ENCODE assay signal across 24 cellular contexts in genomic region chr13:25729201-25729600, GRCh38.
A peak's percentile ranks its signal among the peaks of the same experiment; 100 is the strongest.
DNase-seq lines count a peak whose midpoint lies in the region; ATAC-seq, FAIRE-seq and TF ChIP-seq lines count a peak whose summit lies in the region.
"Had no signal": no experiment of that assay in that cellular context is flagged by ENCODE, and none has a peak within 500 bp of the region (broad histone marks: within the 10 kb centered on the region; RNA-seq: fewer than 3 reads in every experiment).

No MANE protein-coding gene starts in this region.

- CTCF ChIA-PET in PC-3 (lab: Charles Lee): no interaction called here

- no peaks in the 10 kb centered on the region for H3K79me2 ChIP-seq in KMS-11 (ENCODE audit: insufficient read depth, low read depth)
- no peaks in the 10 kb centered on the region for H3K79me2 ChIP-seq in PC-3 (ENCODE audit: low read length)
- H3K79me2 ChIP-seq in trophoblast cell (ENCODE audit: control insufficient read depth, insufficient read depth, low read length, poor library complexity): no peaks in the 10 kb centered on the region

- H4K20me1 ChIP-seq in KMS-11 (ENCODE audit: insufficient read depth) (no peaks in the 10 kb centered on the region), PC-3 (ENCODE audit: low read length) (no peaks in the 10 kb centered on the region)
- H4K20me1 ChIP-seq: BLaER1 had no signal

- H3K4me1 ChIP-seq in KMS-11 (ENCODE audit: low read depth, poor library complexity, severe bottlenecking): peaks cover 45% of the 10 kb centered on the region
- H3K4me1 ChIP-seq in PC-3 (ENCODE audit: insufficient read depth, low read length): peaks cover 15% of the 10 kb centered on the region
- H3K4me1 ChIP-seq in trophoblast cell (ENCODE audit: control insufficient read depth in 1 of 2, insufficient read depth in 2 of 2, low read length in 2 of 2): no peaks in the 10 kb centered on the region
- no peaks in the 10 kb centered on the region for H3K4me1 ChIP-seq in small intestine (ENCODE audit: control insufficient read depth in 2 of 2, insufficient read depth in 1 of 2, low read depth in 1 of 2, low read length in 1 of 2)
- H3K4me1 ChIP-seq in gastroesophageal sphincter: no peaks in the 10 kb centered on the region
- H3K4me1 ChIP-seq: BLaER1 had no signal

- peaks cover 4% of the 10 kb centered on the region for H3K4me1 Mint-ChIP-seq in activated naive CD8-positive, alpha-beta T cell treated with anti-CD3 and anti-CD28 coated beads for 36 hours
- H3K4me1 Mint-ChIP-seq: B cell; CD14-positive monocyte; CD8-positive, alpha-beta memory T cell had no signal

- H3K4me3 Mint-ChIP-seq in activated naive CD8-positive, alpha-beta T cell treated with anti-CD3 and anti-CD28 coated beads for 36 hours: no peak overlapping the region
- H3K4me3 Mint-ChIP-seq: B cell; CD14-positive monocyte; CD4-positive, alpha-beta T cell; CD8-positive, alpha-beta memory T cell had no signal

- H3K4me2 ChIP-seq in KMS-11: peak overlapping the region; percentile 91
- no peak overlapping the region for H3K4me2 ChIP-seq in PC-3 (ENCODE audit: low read length)
- no peak overlapping the region for H3K4me2 ChIP-seq in trophoblast cell (ENCODE audit: low read length)
- H3K4me2 ChIP-seq: BLaER1 had no signal

- H2AFZ ChIP-seq in KMS-11 (ENCODE audit: low read depth) (peak overlapping the region; percentile 66; the same call in 1 of the 2 replicates), PC-3 (ENCODE audit: low read length) (no peak overlapping the region), trophoblast cell (ENCODE audit: insufficient read depth, low read length, poor library complexity) (no peak overlapping the region)
- H2AFZ ChIP-seq: GM23248 had no signal

- FAIRE-seq in small intestine (lab: Jason Lieb, UNC): no peak
- FAIRE-seq: D721Med, GM12878, GM19239, H1 had no signal

- ATAC-seq in PC-3 (no peak), gastroesophageal sphincter (no peak)
- ATAC-seq: GM12878, HCT116 had no signal

- no peaks in the 10 kb centered on the region for H3K9me3 ChIP-seq in PC-3 (ENCODE audit: low read length)
- peaks cover 2% of the 10 kb centered on the region for H3K9me3 ChIP-seq in trophoblast cell (ENCODE audit: insufficient read depth, low read depth, low read length)
- no peaks in the 10 kb centered on the region for H3K9me3 ChIP-seq in small intestine (ENCODE audit: control insufficient read depth, low read depth)
- H3K9me3 ChIP-seq in gastroesophageal sphincter: no peaks in the 10 kb centered on the region
- H3K9me3 ChIP-seq: BLaER1 had no signal

- H3K79me1 ChIP-seq in trophoblast cell (ENCODE audit: low read length): no peaks in the 10 kb centered on the region

- no peak overlapping the region for H2BK120ac ChIP-seq in trophoblast cell (ENCODE audit: insufficient read depth, low read length, poor library complexity)

- intact Hi-C loops in PC-3 (cut with micrococcal nuclease): no loop called here

- no peak for TF ChIP-seq POLR2A in gastroesophageal sphincter (IDR thresholded peaks at IDR 0.05)

- no peaks in the 10 kb centered on the region for H3K27me3 ChIP-seq in KMS-11 (ENCODE audit: insufficient read depth, low read depth)
- H3K27me3 ChIP-seq in PC-3 (ENCODE audit: low read length): no peaks in the 10 kb centered on the region; the same call in 1 of the 2 replicates
- no peaks in the 10 kb centered on the region for H3K27me3 ChIP-seq in trophoblast cell (ENCODE audit: insufficient read depth, low read length)
- H3K27me3 ChIP-seq in small intestine (ENCODE audit: control insufficient read depth in 2 of 2, insufficient read depth in 2 of 2, low read length in 2 of 2): no peaks in the 10 kb centered on the region
- H3K27me3 ChIP-seq in gastroesophageal sphincter: no peaks in the 10 kb centered on the region
- H3K27me3 ChIP-seq: BLaER1 had no signal

- H3K9me3 Mint-ChIP-seq in activated naive CD8-positive, alpha-beta T cell treated with anti-CD3 and anti-CD28 coated beads for 36 hours: no peaks in the 10 kb centered on the region
- H3K9me3 Mint-ChIP-seq: CD4-positive, alpha-beta T cell; CD8-positive, alpha-beta memory T cell had no signal

- H3K27ac Mint-ChIP-seq in activated naive CD8-positive, alpha-beta T cell treated with anti-CD3 and anti-CD28 coated beads for 36 hours: no peak overlapping the region
- H3K27ac Mint-ChIP-seq: B cell; CD14-positive monocyte; CD4-positive, alpha-beta T cell; CD8-positive, alpha-beta memory T cell had no signal

- H3K9ac ChIP-seq in KMS-11: 0 out of 2 replicates have a peak overlapping the region, but pooled peaks have one; percentile 11
- H3K9ac ChIP-seq in PC-3 (ENCODE audit: low read length): no peak overlapping the region
- H3K9ac ChIP-seq in trophoblast cell (ENCODE audit: low read length): no peak overlapping the region
- H3K9ac ChIP-seq: BLaER1, GM23248 had no signal

- H2BK12ac ChIP-seq in trophoblast cell (ENCODE audit: low read length): no peak overlapping the region

- no peaks in the 10 kb centered on the region for H3F3A ChIP-seq in PC-3 (ENCODE audit: low read length, unreplicated experiment)

- no CpG with 5 or more reads among the region's 7 CpGs for WGBS in trophoblast cell (ENCODE audit: extremely low coverage, insufficient coverage, insufficient read length)
- 65 to 80% (median 67%) methylated on average over 7 of the region's 7 CpGs for WGBS in small intestine, 3 donors
- 80 to 84% methylated on average over 7 of the region's 7 CpGs for WGBS in gastroesophageal sphincter (ENCODE audit: low coverage in 1 of 2), 2 donors

- H4K12ac ChIP-seq in trophoblast cell (ENCODE audit: low read depth, low read length): no peak overlapping the region

- H3K36me3 Mint-ChIP-seq in activated naive CD8-positive, alpha-beta T cell treated with anti-CD3 and anti-CD28 coated beads for 36 hours: no peaks in the 10 kb centered on the region
- H3K36me3 Mint-ChIP-seq: CD14-positive monocyte; CD8-positive, alpha-beta memory T cell had no signal

- H4K8ac ChIP-seq in trophoblast cell (ENCODE audit: low read depth, low read length): no peak overlapping the region

- no TSS peak for BruUV-seq in PC-3 (replicated peaks; lab: Mats Ljungman, UMichigan)

- H2BK5ac ChIP-seq in trophoblast cell (ENCODE audit: low read depth, low read length, poor library complexity): no peak overlapping the region

- TF ChIP-seq CTCF in KMS-11 (conservative IDR thresholded peaks at IDR 0.05; ENCODE audit: low read depth, low read length) (no peak), PC-3 (conservative IDR thresholded peaks at IDR 0.05; ENCODE audit: low read depth, low read length) (no peak), gastroesophageal sphincter (IDR thresholded peaks at IDR 0.05) (no peak)

- no peaks in the 10 kb centered on the region for H3K36me3 ChIP-seq in KMS-11 (ENCODE audit: insufficient read depth)
- no peaks in the 10 kb centered on the region for H3K36me3 ChIP-seq in PC-3 (ENCODE audit: low read depth, low read length)
- H3K36me3 ChIP-seq in trophoblast cell (ENCODE audit: control insufficient read depth in 1 of 2, insufficient read depth in 2 of 2, low read length in 2 of 2): no peaks in the 10 kb centered on the region
- no peaks in the 10 kb centered on the region for H3K36me3 ChIP-seq in small intestine (ENCODE audit: control insufficient read depth in 2 of 2, insufficient read depth in 2 of 2, low read length in 2 of 2)
- no peaks in the 10 kb centered on the region for H3K36me3 ChIP-seq in gastroesophageal sphincter
- H3K36me3 ChIP-seq: BLaER1 had no signal

- no peak overlapping the region for H3K18ac ChIP-seq in trophoblast cell (ENCODE audit: low read length)

- H2AK5ac ChIP-seq in trophoblast cell (ENCODE audit: low read length): no peak overlapping the region

- H3K4me3 ChIP-seq in KMS-11 (IDR thresholded peaks at IDR 0.05; ENCODE audit: insufficient read depth, low read depth, low read length) (no peak overlapping the region), PC-3 (ENCODE audit: low read length) (no peak overlapping the region), trophoblast cell (ENCODE audit: low read depth, low read length) (no peak overlapping the region), small intestine (ENCODE audit: low read depth in 1 of 2, low read length in 2 of 2) (no peak overlapping the region), gastroesophageal sphincter (no peak overlapping the region)
- H3K4me3 ChIP-seq: BLaER1, GM12878, GM23248 had no signal

- POLR2A ChIA-PET in PC-3 (lab: Charles Lee; ENCODE audit: unreplicated experiment): no interaction called here

- no peak overlapping the region for H4K91ac ChIP-seq in trophoblast cell (ENCODE audit: low read depth, low read length)

- peaks cover 7% of the 10 kb centered on the region for H3K27me3 Mint-ChIP-seq in activated naive CD8-positive, alpha-beta T cell treated with anti-CD3 and anti-CD28 coated beads for 36 hours

- no peak overlapping the region for H3K23ac ChIP-seq in trophoblast cell (ENCODE audit: low read length)

- TF ChIP-seq EP300 in gastroesophageal sphincter (IDR thresholded peaks at IDR 0.05): no peak

- no peaks in the 10 kb centered on the region for H3K9me2 ChIP-seq in PC-3 (replicated peaks; ENCODE audit: low read length)

- H3K27ac ChIP-seq in KMS-11 (peak overlapping the region; percentile 65; the same call in 1 of the 2 replicates), PC-3 (ENCODE audit: low read length) (no peak overlapping the region), trophoblast cell (ENCODE audit: low read depth, low read length) (no peak overlapping the region), small intestine (ENCODE audit: low read depth in 1 of 2, low read length in 1 of 2) (no peak overlapping the region), gastroesophageal sphincter (no peak overlapping the region)
- H3K27ac ChIP-seq: BLaER1, GM23248 had no signal

- DNase-seq in PC-3 (peak; percentile 23), kidney tubule cell (ENCODE audit: low spot score) (peak; percentile 61), trophoblast cell (peak; percentile 75 to 87), small intestine (no peak), NCI-H1436 treated with DMSO at 0.1 percent for 48 hours (lab: John Stamatoyannopoulos, UW) (no peak)
- DNase-seq in activated naive CD8-positive, alpha-beta T cell treated with anti-CD3 and anti-CD28 coated beads for 36 hours: no peak
- DNase-seq: CD4-positive, alpha-beta T cell; CD8-positive, alpha-beta memory T cell; DMS 273 treated with DMSO at 0.1 percent for 48 hours; DMS79; EL; GDM1; GM23248; H7 had no signal

- no peak overlapping the region for H3K14ac ChIP-seq in trophoblast cell (ENCODE audit: low read length)

- no peak overlapping the region for H3K4ac ChIP-seq in trophoblast cell (ENCODE audit: low read depth, low read length)

Comparison
In these comparisons a context has a peak if more than half of its experiments do, and no peak if none do; other contexts are left out.
1. DNase-seq: peak in PC-3 (single experiment), kidney tubule cell (single experiment) and trophoblast cell (2 of 2); none in activated naive CD8-positive, alpha-beta T cell treated with anti-CD3 and anti-CD28 coated beads for 36 hours (single experiment), small intestine (single experiment) and NCI-H1436 treated with DMSO at 0.1 percent for 48 hours (single experiment).